1 cellular context compared by ENCODE assay signal in genomic region chr6:158703840-158704822, GRCh38.
A peak's percentile ranks its signal among the peaks of the same experiment; 100 is the strongest.
TF ChIP-seq lines count a peak whose summit lies in the region.

No MANE protein-coding gene starts in this region.

TF ChIP-seq in HepG2, 621 proteins besides CTCF, POLR2A, EP300 and RAD21 (continued from another document and continues in another):
- TF ChIP-seq ZNF687 (CRISPR knock-in tag; IDR thresholded peaks at IDR 0.05): peak; percentile 95
- TF ChIP-seq HMG20B (CRISPR knock-in tag; conservative IDR thresholded peaks at IDR 0.05): no peak
- TF ChIP-seq ZNF562 (CRISPR knock-in tag; IDR thresholded peaks at IDR 0.05; ENCODE audit: borderline replicate concordance): peak; percentile 20; the same call in 1 of the 2 replicates
- peak; percentile 89 for TF ChIP-seq SAFB2 (CRISPR knock-in tag; IDR thresholded peaks at IDR 0.05; ENCODE audit: borderline replicate concordance, low read depth)
- no peak for TF ChIP-seq RORA (CRISPR knock-in tag; IDR thresholded peaks at IDR 0.05)
- peak; percentile 91 for TF ChIP-seq ZNF317 (CRISPR knock-in tag; IDR thresholded peaks at IDR 0.05)
- TF ChIP-seq KDM4B (CRISPR knock-in tag; IDR thresholded peaks at IDR 0.05): no peak
- TF ChIP-seq ESRRA (CRISPR knock-in tag; IDR thresholded peaks at IDR 0.05; ENCODE audit: low read depth): peak; percentile 88
- TF ChIP-seq, protein P1, sequence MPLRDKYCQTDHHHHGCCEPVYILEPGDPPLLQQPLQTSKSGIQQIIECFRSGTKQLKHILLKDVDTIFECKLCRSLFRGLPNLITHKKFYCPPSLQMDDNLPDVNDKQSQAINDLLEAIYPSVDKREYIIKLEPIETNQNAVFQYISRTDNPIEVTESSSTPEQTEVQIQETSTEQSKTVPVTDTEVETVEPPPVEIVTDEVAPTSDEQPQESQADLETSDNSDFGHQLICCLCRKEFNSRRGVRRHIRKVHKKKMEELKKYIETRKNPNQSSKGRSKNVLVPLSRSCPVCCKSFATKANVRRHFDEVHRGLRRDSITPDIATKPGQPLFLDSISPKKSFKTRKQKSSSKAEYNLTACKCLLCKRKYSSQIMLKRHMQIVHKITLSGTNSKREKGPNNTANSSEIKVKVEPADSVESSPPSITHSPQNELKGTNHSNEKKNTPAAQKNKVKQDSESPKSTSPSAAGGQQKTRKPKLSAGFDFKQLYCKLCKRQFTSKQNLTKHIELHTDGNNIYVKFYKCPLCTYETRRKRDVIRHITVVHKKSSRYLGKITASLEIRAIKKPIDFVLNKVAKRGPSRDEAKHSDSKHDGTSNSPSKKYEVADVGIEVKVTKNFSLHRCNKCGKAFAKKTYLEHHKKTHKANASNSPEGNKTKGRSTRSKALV (CRISPR knock-in tag; IDR thresholded peaks at IDR 0.05): peak; percentile 71
- TF ChIP-seq ZFX (CRISPR knock-in tag; IDR thresholded peaks at IDR 0.05; ENCODE audit: low read depth): peak; percentile 93
- peak; percentile 77; the same call in 1 of the 2 replicates for TF ChIP-seq PRDM10 (CRISPR knock-in tag; IDR thresholded peaks at IDR 0.05; ENCODE audit: low read depth)
- peak; percentile 32; the same call in 1 of the 2 replicates for TF ChIP-seq HNF4G (IDR thresholded peaks at IDR 0.05; ENCODE audit: borderline replicate concordance, low read depth, low read length)
- peak; percentile 61; the same call in 1 of the 2 replicates for TF ChIP-seq HNF4G (CRISPR knock-in tag; IDR thresholded peaks at IDR 0.05; ENCODE audit: borderline replicate concordance, low read depth)
- TF ChIP-seq YEATS2 (CRISPR knock-in tag; IDR thresholded peaks at IDR 0.05; ENCODE audit: borderline replicate concordance): peak; percentile 68; the same call in 1 of the 2 replicates
- TF ChIP-seq CREB3 (CRISPR knock-in tag; IDR thresholded peaks at IDR 0.05): peak; percentile 73; the same call in 1 of the 2 replicates
- no peak for TF ChIP-seq NFIC (IDR thresholded peaks at IDR 0.05; ENCODE audit: low read length)
- TF ChIP-seq KLF6 (CRISPR knock-in tag; IDR thresholded peaks at IDR 0.05): peak; percentile 72; the same call in 1 of the 2 replicates
- TF ChIP-seq ZSCAN20 (CRISPR knock-in tag; IDR thresholded peaks at IDR 0.05; ENCODE audit: borderline replicate concordance): 0 out of 2 replicates have a peak, but pooled peaks have one; percentile 93
- no peak for TF ChIP-seq ZNF616 (CRISPR knock-in tag; IDR thresholded peaks at IDR 0.05; ENCODE audit: low read depth)
- TF ChIP-seq REXO4 (CRISPR knock-in tag; IDR thresholded peaks at IDR 0.05; ENCODE audit: borderline replicate concordance): no peak
- TF ChIP-seq, protein P2, sequence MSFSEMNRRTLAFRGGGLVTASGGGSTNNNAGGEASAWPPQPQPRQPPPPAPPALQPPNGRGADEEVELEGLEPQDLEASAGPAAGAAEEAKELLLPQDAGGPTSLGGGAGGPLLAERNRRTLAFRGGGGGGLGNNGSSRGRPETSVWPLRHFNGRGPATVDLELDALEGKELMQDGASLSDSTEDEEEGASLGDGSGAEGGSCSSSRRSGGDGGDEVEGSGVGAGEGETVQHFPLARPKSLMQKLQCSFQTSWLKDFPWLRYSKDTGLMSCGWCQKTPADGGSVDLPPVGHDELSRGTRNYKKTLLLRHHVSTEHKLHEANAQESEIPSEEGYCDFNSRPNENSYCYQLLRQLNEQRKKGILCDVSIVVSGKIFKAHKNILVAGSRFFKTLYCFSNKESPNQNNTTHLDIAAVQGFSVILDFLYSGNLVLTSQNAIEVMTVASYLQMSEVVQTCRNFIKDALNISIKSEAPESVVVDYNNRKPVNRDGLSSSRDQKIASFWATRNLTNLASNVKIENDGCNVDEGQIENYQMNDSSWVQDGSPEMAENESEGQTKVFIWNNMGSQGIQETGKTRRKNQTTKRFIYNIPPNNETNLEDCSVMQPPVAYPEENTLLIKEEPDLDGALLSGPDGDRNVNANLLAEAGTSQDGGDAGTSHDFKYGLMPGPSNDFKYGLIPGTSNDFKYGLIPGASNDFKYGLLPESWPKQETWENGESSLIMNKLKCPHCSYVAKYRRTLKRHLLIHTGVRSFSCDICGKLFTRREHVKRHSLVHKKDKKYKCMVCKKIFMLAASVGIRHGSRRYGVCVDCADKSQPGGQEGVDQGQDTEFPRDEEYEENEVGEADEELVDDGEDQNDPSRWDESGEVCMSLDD (CRISPR knock-in tag; IDR thresholded peaks at IDR 0.05; ENCODE audit: borderline replicate concordance): peak; percentile 79; the same call in 1 of the 2 replicates
- peak; percentile 75 for TF ChIP-seq ARNTL (CRISPR knock-in tag; IDR thresholded peaks at IDR 0.05)
- TF ChIP-seq, protein P3, sequence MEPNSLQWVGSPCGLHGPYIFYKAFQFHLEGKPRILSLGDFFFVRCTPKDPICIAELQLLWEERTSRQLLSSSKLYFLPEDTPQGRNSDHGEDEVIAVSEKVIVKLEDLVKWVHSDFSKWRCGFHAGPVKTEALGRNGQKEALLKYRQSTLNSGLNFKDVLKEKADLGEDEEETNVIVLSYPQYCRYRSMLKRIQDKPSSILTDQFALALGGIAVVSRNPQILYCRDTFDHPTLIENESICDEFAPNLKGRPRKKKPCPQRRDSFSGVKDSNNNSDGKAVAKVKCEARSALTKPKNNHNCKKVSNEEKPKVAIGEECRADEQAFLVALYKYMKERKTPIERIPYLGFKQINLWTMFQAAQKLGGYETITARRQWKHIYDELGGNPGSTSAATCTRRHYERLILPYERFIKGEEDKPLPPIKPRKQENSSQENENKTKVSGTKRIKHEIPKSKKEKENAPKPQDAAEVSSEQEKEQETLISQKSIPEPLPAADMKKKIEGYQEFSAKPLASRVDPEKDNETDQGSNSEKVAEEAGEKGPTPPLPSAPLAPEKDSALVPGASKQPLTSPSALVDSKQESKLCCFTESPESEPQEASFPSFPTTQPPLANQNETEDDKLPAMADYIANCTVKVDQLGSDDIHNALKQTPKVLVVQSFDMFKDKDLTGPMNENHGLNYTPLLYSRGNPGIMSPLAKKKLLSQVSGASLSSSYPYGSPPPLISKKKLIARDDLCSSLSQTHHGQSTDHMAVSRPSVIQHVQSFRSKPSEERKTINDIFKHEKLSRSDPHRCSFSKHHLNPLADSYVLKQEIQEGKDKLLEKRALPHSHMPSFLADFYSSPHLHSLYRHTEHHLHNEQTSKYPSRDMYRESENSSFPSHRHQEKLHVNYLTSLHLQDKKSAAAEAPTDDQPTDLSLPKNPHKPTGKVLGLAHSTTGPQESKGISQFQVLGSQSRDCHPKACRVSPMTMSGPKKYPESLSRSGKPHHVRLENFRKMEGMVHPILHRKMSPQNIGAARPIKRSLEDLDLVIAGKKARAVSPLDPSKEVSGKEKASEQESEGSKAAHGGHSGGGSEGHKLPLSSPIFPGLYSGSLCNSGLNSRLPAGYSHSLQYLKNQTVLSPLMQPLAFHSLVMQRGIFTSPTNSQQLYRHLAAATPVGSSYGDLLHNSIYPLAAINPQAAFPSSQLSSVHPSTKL (CRISPR knock-in tag; IDR thresholded peaks at IDR 0.05): peak; percentile 83
- TF ChIP-seq, protein P4, sequence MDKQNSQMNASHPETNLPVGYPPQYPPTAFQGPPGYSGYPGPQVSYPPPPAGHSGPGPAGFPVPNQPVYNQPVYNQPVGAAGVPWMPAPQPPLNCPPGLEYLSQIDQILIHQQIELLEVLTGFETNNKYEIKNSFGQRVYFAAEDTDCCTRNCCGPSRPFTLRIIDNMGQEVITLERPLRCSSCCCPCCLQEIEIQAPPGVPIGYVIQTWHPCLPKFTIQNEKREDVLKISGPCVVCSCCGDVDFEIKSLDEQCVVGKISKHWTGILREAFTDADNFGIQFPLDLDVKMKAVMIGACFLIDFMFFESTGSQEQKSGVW (CRISPR knock-in tag; IDR thresholded peaks at IDR 0.05; ENCODE audit: borderline replicate concordance): no peak
- TF ChIP-seq ZNF781 (CRISPR knock-in tag; IDR thresholded peaks at IDR 0.05; ENCODE audit: borderline replicate concordance, not compliant biosample characterization): peak; percentile 91
- TF ChIP-seq, protein P5, sequence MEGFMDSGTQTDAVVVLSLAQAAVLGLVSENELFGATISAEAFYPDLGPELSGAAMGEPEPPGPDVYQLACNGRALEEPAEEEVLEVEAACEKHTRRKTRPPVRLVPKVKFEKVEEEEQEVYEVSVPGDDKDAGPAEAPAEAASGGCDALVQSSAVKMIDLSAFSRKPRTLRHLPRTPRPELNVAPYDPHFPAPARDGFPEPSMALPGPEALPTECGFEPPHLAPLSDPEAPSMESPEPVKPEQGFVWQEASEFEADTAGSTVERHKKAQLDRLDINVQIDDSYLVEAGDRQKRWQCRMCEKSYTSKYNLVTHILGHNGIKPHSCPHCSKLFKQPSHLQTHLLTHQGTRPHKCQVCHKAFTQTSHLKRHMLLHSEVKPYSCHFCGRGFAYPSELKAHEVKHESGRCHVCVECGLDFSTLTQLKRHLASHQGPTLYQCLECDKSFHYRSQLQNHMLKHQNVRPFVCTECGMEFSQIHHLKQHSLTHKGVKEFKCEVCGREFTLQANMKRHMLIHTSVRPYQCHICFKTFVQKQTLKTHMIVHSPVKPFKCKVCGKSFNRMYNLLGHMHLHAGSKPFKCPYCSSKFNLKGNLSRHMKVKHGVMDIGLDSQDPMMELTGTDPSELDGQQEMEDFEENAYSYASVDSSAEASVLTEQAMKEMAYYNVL (CRISPR knock-in tag; IDR thresholded peaks at IDR 0.05; ENCODE audit: borderline replicate concordance): peak; percentile 81; the same call in 1 of the 2 replicates
- TF ChIP-seq, protein P6, sequence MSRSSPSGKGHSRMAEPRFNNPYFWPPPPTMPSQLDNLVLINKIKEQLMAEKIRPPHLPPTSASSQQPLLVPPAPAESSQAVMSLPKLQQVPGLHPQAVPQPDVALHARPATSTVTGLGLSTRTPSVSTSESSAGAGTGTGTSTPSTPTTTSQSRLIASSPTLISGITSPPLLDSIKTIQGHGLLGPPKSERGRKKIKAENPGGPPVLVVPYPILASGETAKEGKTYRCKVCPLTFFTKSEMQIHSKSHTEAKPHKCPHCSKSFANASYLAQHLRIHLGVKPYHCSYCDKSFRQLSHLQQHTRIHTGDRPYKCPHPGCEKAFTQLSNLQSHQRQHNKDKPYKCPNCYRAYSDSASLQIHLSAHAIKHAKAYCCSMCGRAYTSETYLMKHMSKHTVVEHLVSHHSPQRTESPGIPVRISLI (CRISPR knock-in tag; IDR thresholded peaks at IDR 0.05; ENCODE audit: borderline replicate concordance): peak; percentile 72; the same call in 1 of the 2 replicates
